Comparison of ENCODE assay signal across 23 cellular contexts in genomic region chr7:132769280-132769679, GRCh38.
DNase-seq lines count a peak whose midpoint lies in the region; ATAC-seq and TF ChIP-seq lines count a peak whose summit lies in the region.
"Had no signal": no experiment of that assay in that cellular context is flagged by ENCODE, and none has a peak within 500 bp of the region (broad histone marks: within the 10 kb centered on the region; RNA-seq: fewer than 3 reads in every experiment).

No MANE protein-coding gene starts in this region.

- intact Hi-C loops in CD4-positive, alpha-beta T cell (cut with DNase I, micrococcal nuclease) = no loop called here
- intact Hi-C loops in naive thymus-derived CD4-positive, alpha-beta T cell (cut with micrococcal nuclease) = no loop called here

- peak overlapping the region; percentile 93 for H3K27ac Mint-ChIP-seq in CD4-positive, alpha-beta T cell
- peak overlapping the region; percentile 97 to 98 for H3K27ac Mint-ChIP-seq in T-cell
- H3K27ac Mint-ChIP-seq in naive thymus-derived CD4-positive, alpha-beta T cell = peak overlapping the region in 6 of 9 donors; percentile 93 to 97 (median 95)
- H3K27ac Mint-ChIP-seq: CD14-positive monocyte had no signal

- peaks cover 6% of the 10 kb centered on the region for H3K36me3 Mint-ChIP-seq in CD4-positive, alpha-beta T cell (ENCODE audit: low read depth)
- H3K36me3 Mint-ChIP-seq in T-cell = peaks cover 2% of the 10 kb centered on the region
- H3K36me3 Mint-ChIP-seq in naive thymus-derived CD4-positive, alpha-beta T cell = peaks cover 0 to 7% (median 5%) of the 10 kb centered on the region in 5 donors
- H3K36me3 Mint-ChIP-seq: CD14-positive monocyte had no signal

- H3K27me3 ChIP-seq in CD4-positive, alpha-beta T cell (ENCODE audit: control insufficient read depth, insufficient read depth, low read length) = no peaks in the 10 kb centered on the region
- no peaks in the 10 kb centered on the region for H3K27me3 ChIP-seq in naive thymus-derived CD4-positive, alpha-beta T cell (ENCODE audit: control insufficient read depth in 2 of 2, insufficient read depth in 2 of 2, low read length in 2 of 2)
- H3K27me3 ChIP-seq: BE2C, BLaER1 had no signal

- no peak for ATAC-seq in CD4-positive, alpha-beta T cell (ENCODE audit: poor library complexity)
- no peak for ATAC-seq in T-cell (replicated peaks in 1 of 4)
- ATAC-seq in naive thymus-derived CD4-positive, alpha-beta T cell = no peak
- ATAC-seq in GM18867 (IDR thresholded peaks at IDR 0.05; ENCODE audit: unreplicated experiment) = no peak
- ATAC-seq: GM12878 had no signal

- H3K4me3 Mint-ChIP-seq in CD4-positive, alpha-beta T cell = no peak overlapping the region
- H3K4me3 Mint-ChIP-seq in T-cell = no peak overlapping the region
- H3K4me3 Mint-ChIP-seq in naive thymus-derived CD4-positive, alpha-beta T cell = peak overlapping the region in 2 of 10 donors; percentile 35 to 87
- H3K4me3 Mint-ChIP-seq: CD14-positive monocyte; CD4-positive, alpha-beta memory T cell; CD8-positive, alpha-beta memory T cell had no signal

- POLR2A ChIA-PET in CD4-positive, alpha-beta T cell (lab: Charles Lee) = no interaction called here
- POLR2A ChIA-PET in T-cell (lab: Charles Lee) = interaction anchor here in 1 of 2 donors (0.9 kb wide), 1 partner anchor 1887 kb away, joined by 3 read pairs; no protein-coding TSS in a partner anchor
- POLR2A ChIA-PET in naive thymus-derived CD4-positive, alpha-beta T cell (lab: Charles Lee) = interaction anchor here (0.6 to 0.8 kb wide), 2 partner anchors 319 to 338 kb away, joined by 3 to 4 read pairs; no protein-coding TSS in a partner anchor

- no peak for TF ChIP-seq CTCF in CD4-positive, alpha-beta T cell (IDR thresholded peaks at IDR 0.05)

- no peaks in the 10 kb centered on the region for H3K27me3 Mint-ChIP-seq in CD4-positive, alpha-beta T cell
- no peaks in the 10 kb centered on the region for H3K27me3 Mint-ChIP-seq in T-cell
- no peaks in the 10 kb centered on the region for H3K27me3 Mint-ChIP-seq in naive thymus-derived CD4-positive, alpha-beta T cell

- no peak overlapping the region for H3K4me3 ChIP-seq in naive thymus-derived CD4-positive, alpha-beta T cell (ENCODE audit: low read length)
- H3K4me3 ChIP-seq: BLaER1, GM12878 had no signal

- no peaks in the 10 kb centered on the region for H3K36me3 ChIP-seq in naive thymus-derived CD4-positive, alpha-beta T cell (ENCODE audit: control insufficient read depth in 2 of 3, insufficient read depth in 3 of 3, low read length in 3 of 3)
- H3K36me3 ChIP-seq: BE2C, BLaER1 had no signal

- no peak for DNase-seq in CD4-positive, alpha-beta T cell
- no peak for DNase-seq in T-cell
- no peak for DNase-seq in naive thymus-derived CD4-positive, alpha-beta T cell
- no peak for DNase-seq in kidney tubule cell (ENCODE audit: low spot score)
- DNase-seq in NCI-H2227 treated with DMSO at 0.1 percent for 48 hours (lab: John Stamatoyannopoulos, UW) = no peak
- DNase-seq: 8988T; ACHN; BE2C; C1 segment of cervical spinal cord; CD4-positive, alpha-beta memory T cell; CD8-positive, alpha-beta memory T cell; COR-L47; DMS 273 treated with DMSO at 0.1 percent for 48 hours; DMS153; DMS53; DMS79; DND-41; EL; GDM1 had no signal

- CTCF ChIA-PET in CD4-positive, alpha-beta T cell (lab: Charles Lee) = no interaction called here
- CTCF ChIA-PET in T-cell (lab: Charles Lee) = no interaction called here
- CTCF ChIA-PET in naive thymus-derived CD4-positive, alpha-beta T cell (lab: Charles Lee) = interaction anchor here (0.6 kb wide), 1 partner anchor 320 kb away, joined by 3 read pairs; no protein-coding TSS in a partner anchor

- H3K27ac ChIP-seq in CD4-positive, alpha-beta T cell (ENCODE audit: low read depth, low read length) = no peak overlapping the region
- no peak overlapping the region for H3K27ac ChIP-seq in naive thymus-derived CD4-positive, alpha-beta T cell (ENCODE audit: low read depth, low read length)
- H3K27ac ChIP-seq: BLaER1 had no signal

- H3K9me3 Mint-ChIP-seq in CD4-positive, alpha-beta T cell = peaks cover 15% of the 10 kb centered on the region
- peaks cover 9 to 15% (median 12%) of the 10 kb centered on the region in 3 donors for H3K9me3 Mint-ChIP-seq in T-cell
- peaks cover 0 to 21% (median 10%) of the 10 kb centered on the region in 11 donors for H3K9me3 Mint-ChIP-seq in naive thymus-derived CD4-positive, alpha-beta T cell

- H3K4me1 ChIP-seq in naive thymus-derived CD4-positive, alpha-beta T cell (ENCODE audit: control insufficient read depth in 2 of 2, insufficient read depth in 2 of 2, low read length in 2 of 2) = peaks cover 0 to 18% of the 10 kb centered on the region in 2 donors

- peaks cover 31% of the 10 kb centered on the region for H3K4me1 Mint-ChIP-seq in CD4-positive, alpha-beta T cell (ENCODE audit: low read depth)
- peaks cover 23 to 27% (median 26%) of the 10 kb centered on the region in 3 donors for H3K4me1 Mint-ChIP-seq in T-cell
- H3K4me1 Mint-ChIP-seq in naive thymus-derived CD4-positive, alpha-beta T cell = peaks cover 13 to 31% (median 25%) of the 10 kb centered on the region in 7 donors

- H3K9me3 ChIP-seq in CD4-positive, alpha-beta T cell (ENCODE audit: control insufficient read depth, low read length) = peaks cover 3% of the 10 kb centered on the region
- H3K9me3 ChIP-seq in naive thymus-derived CD4-positive, alpha-beta T cell (ENCODE audit: control insufficient read depth in 2 of 3, low read length in 3 of 3) = peaks cover 0 to 4% (median 0%) of the 10 kb centered on the region in 3 experiments
- H3K9me3 ChIP-seq: BE2C had no signal
